ENCODE assay signal across 8 cellular contexts in genomic region chr16:22188595-22189442, GRCh38. TPM values are rescaled to one million over a fixed set of nuclear protein-coding genes. Genes with fewer than 3 reads are reported as not detected.
DNase-seq lines count a peak whose midpoint lies in the region; ATAC-seq and TF ChIP-seq lines count a peak whose summit lies in the region.

No MANE protein-coding gene starts in this region.

- peaks cover 36% of the 10 kb centered on the region for H3K4me1 ChIP-seq in mucosa of stomach (ENCODE audit: control insufficient read depth, insufficient read depth, low read length)

- DNase-seq in CD4-positive, alpha-beta T cell = peak; percentile 47 to 63 (median 56)
- DNase-seq in HT1080 (ENCODE audit: low read depth) (peak; percentile 80), NOMO-1 (lab: John Stamatoyannopoulos, UW; ENCODE audit: unreplicated experiment in 2 of 2) (peak; percentile 60 to 82), endothelial cell (ENCODE audit: low spot score) (peak; percentile 59)
- DNase-seq in activated CD8-positive, alpha-beta memory T cell treated with anti-CD3 and anti-CD28 coated beads, Interleukin-2, amount 50 U/mL, for 4 hours = peak; percentile 55
- peak; percentile 47 for DNase-seq in stimulated activated naive B cell treated with anti-CD40 and anti-IgM and Interleukin-4, amounts not matched to agents 10 μg/mL and 1 μg/mL and 100 μg/mL, for 72 hours

- CTCF ChIA-PET in CD4-positive, alpha-beta T cell (lab: Charles Lee) = interaction anchor here (0.6 to 6.5 kb wide), 29 partner anchors 13 to 238 kb away, joined by 3 to 34 read pairs (median 4); partner anchors contain the start of genes EEF2K, MOSMO, PDZD9 and POLR3E

- H3K36me3 Mint-ChIP-seq in CD4-positive, alpha-beta T cell (ENCODE audit: low read depth) = peaks cover 11% of the 10 kb centered on the region
- peaks cover 2% of the 10 kb centered on the region for H3K36me3 Mint-ChIP-seq in endothelial cell (ENCODE audit: low read depth, unreplicated experiment)
- peaks cover 3 to 5% of the 10 kb centered on the region in 2 donors for H3K36me3 Mint-ChIP-seq in stimulated activated naive B cell treated with anti-CD40 and anti-IgM and Interleukin-4, amounts not matched to agents 10 μg/mL and 1 μg/mL and 100 μg/mL, for 72 hours

- peak overlapping the region; percentile 100 for H3K27ac ChIP-seq in CD4-positive, alpha-beta T cell (ENCODE audit: low read depth, low read length)

- no peaks in the 10 kb centered on the region for H3K27me3 Mint-ChIP-seq in CD4-positive, alpha-beta T cell
- peaks cover 20% of the 10 kb centered on the region for H3K27me3 Mint-ChIP-seq in endothelial cell (ENCODE audit: unreplicated experiment)
- H3K27me3 Mint-ChIP-seq in stimulated activated naive B cell treated with anti-CD40 and anti-IgM and Interleukin-4, amounts not matched to agents 10 μg/mL and 1 μg/mL and 100 μg/mL, for 72 hours = no peaks in the 10 kb centered on the region

- ATAC-seq in CD4-positive, alpha-beta T cell (ENCODE audit: poor library complexity) = no peak
- no peak for ATAC-seq in stimulated activated naive B cell treated with anti-CD40 and anti-IgM and Interleukin-4, amounts not matched to agents 10 μg/mL and 1 μg/mL and 100 μg/mL, for 72 hours (replicated peaks)
- no peak for ATAC-seq in HG02798 (IDR thresholded peaks at IDR 0.05; ENCODE audit: poor library complexity, unreplicated experiment)

- peaks cover 44% of the 10 kb centered on the region for H3K4me1 Mint-ChIP-seq in CD4-positive, alpha-beta T cell (ENCODE audit: low read depth)
- peaks cover 35% of the 10 kb centered on the region for H3K4me1 Mint-ChIP-seq in endothelial cell (ENCODE audit: unreplicated experiment)
- H3K4me1 Mint-ChIP-seq in stimulated activated naive B cell treated with anti-CD40 and anti-IgM and Interleukin-4, amounts not matched to agents 10 μg/mL and 1 μg/mL and 100 μg/mL, for 72 hours = peaks cover 34 to 42% of the 10 kb centered on the region in 2 donors

- no peak overlapping the region for H3K4me3 ChIP-seq in mucosa of stomach (ENCODE audit: low read length)

- no peaks in the 10 kb centered on the region for H3K27me3 ChIP-seq in CD4-positive, alpha-beta T cell (ENCODE audit: control insufficient read depth, insufficient read depth, low read length)
- no peaks in the 10 kb centered on the region for H3K27me3 ChIP-seq in mucosa of stomach (ENCODE audit: control insufficient read depth, insufficient read depth, low read length)

- peak overlapping the region; percentile 45 for H3K9ac ChIP-seq in mucosa of stomach (ENCODE audit: low read length)

- H3K9me3 Mint-ChIP-seq in CD4-positive, alpha-beta T cell = peaks cover 4% of the 10 kb centered on the region
- H3K9me3 Mint-ChIP-seq in endothelial cell (ENCODE audit: unreplicated experiment) = no peaks in the 10 kb centered on the region
- peaks cover 4 to 5% of the 10 kb centered on the region in 2 donors for H3K9me3 Mint-ChIP-seq in stimulated activated naive B cell treated with anti-CD40 and anti-IgM and Interleukin-4, amounts not matched to agents 10 μg/mL and 1 μg/mL and 100 μg/mL, for 72 hours

- H3K27ac Mint-ChIP-seq in CD4-positive, alpha-beta T cell = peak overlapping the region; percentile 96
- H3K27ac Mint-ChIP-seq in endothelial cell (ENCODE audit: unreplicated experiment) = peak overlapping the region; percentile 96
- peak overlapping the region; percentile 96 for H3K27ac Mint-ChIP-seq in stimulated activated naive B cell treated with anti-CD40 and anti-IgM and Interleukin-4, amounts not matched to agents 10 μg/mL and 1 μg/mL and 100 μg/mL, for 72 hours

- POLR2A ChIA-PET in CD4-positive, alpha-beta T cell (lab: Charles Lee) = interaction anchor here (1.0 to 8.7 kb wide), 19 partner anchors 16 to 1288 kb away, joined by 3 to 157 read pairs (median 6); partner anchors contain the start of genes DCUN1D3, EEF2K, LYRM1 and METTL9

- TF ChIP-seq CTCF in CD4-positive, alpha-beta T cell (IDR thresholded peaks at IDR 0.05) = peak; percentile 72
- TF ChIP-seq CTCF in endothelial cell (IDR thresholded peaks at IDR 0.05; ENCODE audit: unreplicated experiment) = peak; percentile 66

- intact Hi-C loops in CD4-positive, alpha-beta T cell (cut with DNase I, micrococcal nuclease) = loop anchor here (1.0 to 10.0 kb wide), 6 partner anchors 114 to 592 kb away; partner anchors contain the start of genes PDZD9 (in 2 of the 2), CDR2 (in 1 of the 2) and METTL9 (in 1 of the 2)

- H3K9me3 ChIP-seq in CD4-positive, alpha-beta T cell (ENCODE audit: control insufficient read depth, low read length) = no peaks in the 10 kb centered on the region
- H3K9me3 ChIP-seq in mucosa of stomach (ENCODE audit: control insufficient read depth, low read length) = no peaks in the 10 kb centered on the region

- peak overlapping the region; percentile 83 for H3K4me3 Mint-ChIP-seq in CD4-positive, alpha-beta T cell
- peak overlapping the region; percentile 91 for H3K4me3 Mint-ChIP-seq in endothelial cell (ENCODE audit: unreplicated experiment)
- peak overlapping the region; percentile 88 to 91 for H3K4me3 Mint-ChIP-seq in stimulated activated naive B cell treated with anti-CD40 and anti-IgM and Interleukin-4, amounts not matched to agents 10 μg/mL and 1 μg/mL and 100 μg/mL, for 72 hours

- no peaks in the 10 kb centered on the region for H3K36me3 ChIP-seq in mucosa of stomach (ENCODE audit: control insufficient read depth, insufficient read depth, low read length)

RNA-seq across cellular contexts. Expression of gene EEF2K, which starts 17.3 kb away (rescaled TPM):
- 10 to 100 TPM; 10.1 to 13.2 TPM for total RNA-seq in CD4-positive, alpha-beta T cell
- total RNA-seq in HT1080 (2014; rRNA removed; shearing (Covaris generic)) = 22.8 and 23.6 TPM in 2 replicates
- polyA plus RNA-seq in HT1080 (2015; cell fraction: cytosol; rRNA removed) = 12.5 and 14.7 TPM in 2 replicates
- polyA plus RNA-seq in HT1080 (2015; cell fraction: nucleus; rRNA removed) = 26.7 and 28.0 TPM in 2 replicates
- 19.3 TPM for total RNA-seq in endothelial cell (ENCODE audit: unreplicated experiment)

RNA-seq across cellular contexts. Expression of gene SDR42E2, which starts 26.5 kb away (rescaled TPM):
- 1 to 10 TPM; 1.0 to 1.3 TPM for total RNA-seq in CD4-positive, alpha-beta T cell
- total RNA-seq in HT1080 (2014; rRNA removed; shearing (Covaris generic)) = not detected in 2 replicates
- not detected in 2 replicates for polyA plus RNA-seq in HT1080 (2015; cell fraction: cytosol; rRNA removed)
- not detected in 2 replicates for polyA plus RNA-seq in HT1080 (2015; cell fraction: nucleus; rRNA removed)
- total RNA-seq in endothelial cell (ENCODE audit: unreplicated experiment) = 0.10 TPM
